In the genomic region with DNA sequence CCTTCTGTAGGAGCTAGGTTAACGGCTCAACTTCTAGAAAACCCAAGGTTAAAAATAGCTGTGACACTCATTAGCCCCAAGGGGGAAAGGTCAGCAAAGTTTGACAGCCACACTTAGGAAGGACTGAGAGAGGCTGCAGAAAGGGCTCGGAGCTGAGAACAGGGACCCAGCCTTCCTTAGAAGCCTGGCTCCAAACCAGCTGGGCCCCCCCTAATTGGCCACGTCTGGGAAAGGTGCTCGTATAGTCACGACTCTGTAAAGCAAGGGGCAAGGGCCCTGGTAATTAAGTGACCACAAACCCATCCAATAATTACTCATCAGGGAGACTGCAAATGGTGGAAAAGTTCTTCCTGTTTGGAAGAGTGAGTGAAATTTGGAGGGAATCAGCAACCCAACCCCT, we compare ENCODE assay signal across 12 cellular contexts.
DNase-seq lines count a peak whose midpoint lies in the region; ATAC-seq and TF ChIP-seq lines count a peak whose summit lies in the region.
"Had no signal": no experiment of that assay in that cellular context is flagged by ENCODE, and none has a peak within 500 bp of the region (broad histone marks: within the 10 kb centered on the region; RNA-seq: fewer than 3 reads in every experiment).

No MANE protein-coding gene starts in this region.

- 9% methylated on average over 2 of the region's 5 CpGs for WGBS in mesenchymal stem cell

- no peak overlapping the region for H2BK120ac ChIP-seq in mesenchymal stem cell (ENCODE audit: low read depth, low read length)

- no peak overlapping the region for H4K8ac ChIP-seq in mesenchymal stem cell (ENCODE audit: low read length)

- no peaks in the 10 kb centered on the region for H3K27me3 Mint-ChIP-seq in mesothelial cell of epicardium (ENCODE audit: low read depth)

- H3K4me3 Mint-ChIP-seq in mesothelial cell of epicardium: no peak overlapping the region

- H3K9me3 ChIP-seq in BLaER1 treated with 17β-estradiol and CSF1 and Interleukin-3, amounts not matched to agents 10 nM and 100 nM (replicated peaks in 1 of 11): peaks cover 0 to 9% (median 0%) of the 10 kb centered on the region in 11 experiments; a peak in 3 of 22 replicates
- no peaks in the 10 kb centered on the region for H3K9me3 ChIP-seq in mesenchymal stem cell (ENCODE audit: control insufficient read depth, low read length)
- H3K9me3 ChIP-seq: MG63 had no signal

- no peak overlapping the region for H3K14ac ChIP-seq in mesenchymal stem cell (ENCODE audit: low read length in 2 of 2)

- H3K27ac ChIP-seq in BLaER1 treated with 17β-estradiol and CSF1 and Interleukin-3, amounts not matched to agents 10 nM and 100 nM: no peak overlapping the region
- H3K27ac ChIP-seq in mesenchymal stem cell (ENCODE audit: low read length, poor library complexity, severe bottlenecking): no peak overlapping the region

- H3K4ac ChIP-seq in mesenchymal stem cell (ENCODE audit: low read depth in 1 of 2, low read length in 2 of 2): no peak overlapping the region

- H2BK12ac ChIP-seq in mesenchymal stem cell (ENCODE audit: low read length in 2 of 2): no peak overlapping the region

- TF ChIP-seq CTCF in astrocyte of the spinal cord (IDR thresholded peaks at IDR 0.05; ENCODE audit: low read depth, low read length) (no peak), mesothelial cell of epicardium (IDR thresholded peaks at IDR 0.05; ENCODE audit: unreplicated experiment) (no peak)

- H3K9me3 Mint-ChIP-seq in mesothelial cell of epicardium: no peaks in the 10 kb centered on the region

- H3K18ac ChIP-seq in mesenchymal stem cell (ENCODE audit: low read depth in 1 of 2, low read length in 2 of 2): no peak overlapping the region

- no peaks in the 10 kb centered on the region for H3K36me3 ChIP-seq in BLaER1 treated with 17β-estradiol and CSF1 and Interleukin-3, amounts not matched to agents 10 nM and 100 nM
- no peaks in the 10 kb centered on the region for H3K36me3 ChIP-seq in mesenchymal stem cell (ENCODE audit: control insufficient read depth in 1 of 2, insufficient read depth in 2 of 2, low read depth in 1 of 2, low read length in 2 of 2)
- H3K36me3 ChIP-seq: MG63 had no signal

- no peak overlapping the region; a peak in 1 of 22 replicates for H3K9ac ChIP-seq in BLaER1 treated with 17β-estradiol and CSF1 and Interleukin-3, amounts not matched to agents 10 nM and 100 nM
- peak overlapping the region; percentile 37 for H3K9ac ChIP-seq in mesenchymal stem cell (ENCODE audit: low read length)

- no peak overlapping the region for H2AFZ ChIP-seq in mesenchymal stem cell (ENCODE audit: low read depth, low read length)

- H3K27me3 ChIP-seq in BLaER1 treated with 17β-estradiol and CSF1 and Interleukin-3, amounts not matched to agents 10 nM and 100 nM: no peaks in the 10 kb centered on the region
- H3K27me3 ChIP-seq in mesenchymal stem cell (ENCODE audit: control insufficient read depth in 1 of 2, insufficient read depth in 1 of 2, low read length in 2 of 2): peaks cover 31 to 43% of the 10 kb centered on the region in 2 experiments
- H3K27me3 ChIP-seq: MG63 had no signal

- H2BK15ac ChIP-seq in mesenchymal stem cell (ENCODE audit: low read depth, poor library complexity, severe bottlenecking): no peak overlapping the region

- no peak for ATAC-seq in HG03196 (IDR thresholded peaks at IDR 0.05; ENCODE audit: unreplicated experiment)
- ATAC-seq: SK-N-SH treated with all-trans-retinoic acid at 6 μM for 48 hours had no signal

- peak overlapping the region in 9 of 11 experiments; percentile 1 to 61 (median 38); a peak in 14 of 22 replicates for H3K4me2 ChIP-seq in BLaER1 treated with 17β-estradiol and CSF1 and Interleukin-3, amounts not matched to agents 10 nM and 100 nM
- no peak overlapping the region for H3K4me2 ChIP-seq in mesenchymal stem cell (ENCODE audit: low read length, poor library complexity, severe bottlenecking)

- no peaks in the 10 kb centered on the region for H3K36me3 Mint-ChIP-seq in mesothelial cell of epicardium

- in situ Hi-C loops in astrocyte of the spinal cord (cut with HindIII; ENCODE audit: low sequenced_read_pairs): no loop called here

- H2AK5ac ChIP-seq in mesenchymal stem cell (ENCODE audit: low read length, severe bottlenecking): no peak overlapping the region

- H3K79me1 ChIP-seq in mesenchymal stem cell (replicated peaks; ENCODE audit: low read length, poor library complexity, severe bottlenecking): no peaks in the 10 kb centered on the region

- no peak overlapping the region for H3K4me3 ChIP-seq in BLaER1 treated with 17β-estradiol and CSF1 and Interleukin-3, amounts not matched to agents 10 nM and 100 nM
- H3K4me3 ChIP-seq in astrocyte of the spinal cord (ENCODE audit: low read depth, low read length) (no peak overlapping the region), mesenchymal stem cell (ENCODE audit: insufficient read depth in 1 of 2, low read depth in 1 of 2, low read length in 2 of 2) (no peak overlapping the region)
- H3K4me3 ChIP-seq: MG63 had no signal

- H2BK5ac ChIP-seq in mesenchymal stem cell (ENCODE audit: low read depth, low read length, poor library complexity, severe bottlenecking): no peak overlapping the region

- no peak overlapping the region for H3K27ac Mint-ChIP-seq in mesothelial cell of epicardium

- no peaks in the 10 kb centered on the region for H4K20me1 ChIP-seq in BLaER1 treated with 17β-estradiol and CSF1 and Interleukin-3, amounts not matched to agents 10 nM and 100 nM

- H4K91ac ChIP-seq in mesenchymal stem cell (ENCODE audit: low read length): no peak overlapping the region

- no peak overlapping the region for H3K23ac ChIP-seq in mesenchymal stem cell (ENCODE audit: low read length in 2 of 2)

- H3K4me1 ChIP-seq in BLaER1 treated with 17β-estradiol and CSF1 and Interleukin-3, amounts not matched to agents 10 nM and 100 nM: peaks cover 0 to 30% (median 23%) of the 10 kb centered on the region in 10 experiments; a peak in 14 of 20 replicates
- H3K4me1 ChIP-seq in mesenchymal stem cell (ENCODE audit: control insufficient read depth, insufficient read depth, low read depth, low read length): peaks cover 2% of the 10 kb centered on the region

- peaks cover 30% of the 10 kb centered on the region for H3K4me1 Mint-ChIP-seq in mesothelial cell of epicardium

- peak; percentile 26 for DNase-seq in LHCN-M2 (ENCODE audit: low read depth)
- DNase-seq in astrocyte of the spinal cord (ENCODE audit: low read depth, low spot score): peak; percentile 17
- no peak for DNase-seq in mesenchymal stem cell
- DNase-seq in A172 (ENCODE audit: low spot score): no peak
- no peak for DNase-seq in mesothelial cell of epicardium (ENCODE audit: low spot score in 2 of 2, unreplicated experiment in 2 of 2)
- DNase-seq: H7, KBM-7, NCI-H526 had no signal

Comparison
In these comparisons a context has a peak if more than half of its experiments do, and no peak if none do; other contexts are left out.
1. DNase-seq: peak in LHCN-M2 (single experiment) and astrocyte of the spinal cord (single experiment); none in mesenchymal stem cell (single experiment), A172 (single experiment) and mesothelial cell of epicardium (0 of 2).